Comparison of ENCODE assay signal across 10 cellular contexts in the genomic region with DNA sequence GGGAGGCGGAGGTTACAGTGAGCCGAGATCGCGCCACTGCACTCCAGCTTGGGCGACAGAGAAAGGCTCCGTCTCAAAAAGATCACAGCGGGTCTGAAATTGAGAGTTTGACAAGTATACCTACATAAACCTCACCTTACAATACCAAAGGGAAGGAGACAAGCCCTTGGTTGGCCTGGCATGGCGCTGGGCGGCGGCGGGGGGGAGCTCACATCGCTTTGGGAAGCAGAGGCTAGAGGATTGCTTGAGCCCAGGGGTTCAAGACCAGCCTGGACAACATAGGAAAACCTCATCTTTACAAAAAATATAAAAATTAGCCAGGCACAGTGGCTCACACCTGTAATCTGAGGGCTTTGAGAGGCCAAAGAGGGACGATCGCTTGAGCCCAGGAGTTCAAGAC. TPM values are rescaled to one million over a fixed set of nuclear protein-coding genes. Genes with fewer than 3 reads are reported as not detected.
DNase-seq lines count a peak whose midpoint lies in the region; ATAC-seq lines count a peak whose summit lies in the region.
"Had no signal": no experiment of that assay in that cellular context is flagged by ENCODE, and none has a peak within 500 bp of the region (broad histone marks: within the 10 kb centered on the region; RNA-seq: fewer than 3 reads in every experiment).

No MANE protein-coding gene starts in this region.

- H3K4ac ChIP-seq in mesendoderm (ENCODE audit: low read depth, low read length), result no peak overlapping the region

- H3K27me3 ChIP-seq in BLaER1 treated with 17β-estradiol and CSF1 and Interleukin-3, amounts not matched to agents 10 nM and 100 nM, result no peaks in the 10 kb centered on the region
- H3K27me3 ChIP-seq in HUES48 (ENCODE audit: control insufficient read depth, insufficient read depth, low read length) (no peaks in the 10 kb centered on the region), mesendoderm (ENCODE audit: insufficient read depth, low read length, poor library complexity) (no peaks in the 10 kb centered on the region)

- peaks cover 19% of the 10 kb centered on the region for H3K79me2 ChIP-seq in mesendoderm (ENCODE audit: control insufficient read depth, insufficient read depth, low read length)

- no peaks in the 10 kb centered on the region for H3K27me3 Mint-ChIP-seq in activated naive CD8-positive, alpha-beta T cell treated with anti-CD3 and anti-CD28 coated beads for 36 hours

- no peak for ATAC-seq in HG02973 (IDR thresholded peaks at IDR 0.05; ENCODE audit: unreplicated experiment)
- no peak for ATAC-seq in HG03469 (IDR thresholded peaks at IDR 0.05; ENCODE audit: unreplicated experiment)

- peak overlapping the region; percentile 86 for H3K27ac Mint-ChIP-seq in activated naive CD8-positive, alpha-beta T cell treated with anti-CD3 and anti-CD28 coated beads for 36 hours

- no peaks in the 10 kb centered on the region for H3K9me3 Mint-ChIP-seq in activated naive CD8-positive, alpha-beta T cell treated with anti-CD3 and anti-CD28 coated beads for 36 hours

- WGBS in mesendoderm (ENCODE audit: extremely low coverage, insufficient coverage, low lambda C conversion rate), result no CpG with 5 or more reads among the region's 14 CpGs

- DNase-seq in activated naive CD8-positive, alpha-beta T cell treated with anti-CD3 and anti-CD28 coated beads for 36 hours, result no peak
- no peak for DNase-seq in mesendoderm
- no peak for DNase-seq in DMS79 (lab: John Stamatoyannopoulos, UW)
- no peak for DNase-seq in NCI-H1436 treated with DMSO at 0.1 percent for 48 hours (lab: John Stamatoyannopoulos, UW)
- DNase-seq: NCI-H2171, T1000 had no signal

- H3K36me3 ChIP-seq in BLaER1 treated with 17β-estradiol and CSF1 and Interleukin-3, amounts not matched to agents 10 nM and 100 nM, result peaks cover 0 to 16% (median 9%) of the 10 kb centered on the region in 11 experiments; a peak in 10 of 22 replicates
- H3K36me3 ChIP-seq in HUES48 (ENCODE audit: control insufficient read depth, insufficient read depth, low read length) (no peaks in the 10 kb centered on the region), mesendoderm (ENCODE audit: control insufficient read depth, insufficient read depth, low read length) (no peaks in the 10 kb centered on the region)

- no peak overlapping the region for H2AK5ac ChIP-seq in mesendoderm (ENCODE audit: low read length)

- H2BK5ac ChIP-seq in mesendoderm (ENCODE audit: low read length), result no peak overlapping the region

- no peak overlapping the region for H4K5ac ChIP-seq in mesendoderm (ENCODE audit: low read length)

- H3K56ac ChIP-seq in mesendoderm (ENCODE audit: low read length), result no peak overlapping the region

- no peak overlapping the region for H3K23ac ChIP-seq in mesendoderm (ENCODE audit: low read length)

- H3K4me1 Mint-ChIP-seq in activated naive CD8-positive, alpha-beta T cell treated with anti-CD3 and anti-CD28 coated beads for 36 hours, result peaks cover 16% of the 10 kb centered on the region

- peak overlapping the region; percentile 85 to 98 (median 93); a peak in 16 of 20 replicates for H3K4me3 ChIP-seq in BLaER1 treated with 17β-estradiol and CSF1 and Interleukin-3, amounts not matched to agents 10 nM and 100 nM
- H3K4me3 ChIP-seq in HUES48 (ENCODE audit: low read depth, low read length) (peak overlapping the region; percentile 99), mesendoderm (ENCODE audit: low read length) (no peak overlapping the region)

- peaks cover 27 to 41% (median 38%) of the 10 kb centered on the region in 10 experiments for H3K4me1 ChIP-seq in BLaER1 treated with 17β-estradiol and CSF1 and Interleukin-3, amounts not matched to agents 10 nM and 100 nM
- H3K4me1 ChIP-seq in HUES48 (ENCODE audit: control insufficient read depth, insufficient read depth, low read length), result peaks cover 21% of the 10 kb centered on the region
- peaks cover 2% of the 10 kb centered on the region for H3K4me1 ChIP-seq in mesendoderm (ENCODE audit: control insufficient read depth, low read depth, low read length)

- H2BK120ac ChIP-seq in mesendoderm (ENCODE audit: low read depth, low read length), result no peak overlapping the region

- H3K9ac ChIP-seq in BLaER1 treated with 17β-estradiol and CSF1 and Interleukin-3, amounts not matched to agents 10 nM and 100 nM, result peak overlapping the region; percentile 89 to 97 (median 93); a peak in 18 of 22 replicates
- H3K9ac ChIP-seq in HUES48 (ENCODE audit: low read depth, low read length) (no peak overlapping the region), mesendoderm (ENCODE audit: low read length) (peak overlapping the region; percentile 86)

- peaks cover 15% of the 10 kb centered on the region for H3K36me3 Mint-ChIP-seq in activated naive CD8-positive, alpha-beta T cell treated with anti-CD3 and anti-CD28 coated beads for 36 hours

- peak overlapping the region; percentile 90 to 100 (median 97) for H3K4me2 ChIP-seq in BLaER1 treated with 17β-estradiol and CSF1 and Interleukin-3, amounts not matched to agents 10 nM and 100 nM
- H3K4me2 ChIP-seq in mesendoderm (ENCODE audit: low read length), result no peak overlapping the region

- H3K27ac ChIP-seq in BLaER1 treated with 17β-estradiol and CSF1 and Interleukin-3, amounts not matched to agents 10 nM and 100 nM, result peak overlapping the region in 8 of 11 experiments; percentile 87 to 95 (median 89); a peak in 12 of 22 replicates
- no peak overlapping the region for H3K27ac ChIP-seq in HUES48 (ENCODE audit: low read depth, low read length)
- no peak overlapping the region for H3K27ac ChIP-seq in mesendoderm (ENCODE audit: low read depth, low read length)

- no peak overlapping the region for H3K18ac ChIP-seq in mesendoderm (ENCODE audit: low read length)

- peaks cover 7% of the 10 kb centered on the region for H3K79me1 ChIP-seq in mesendoderm (ENCODE audit: low read length)

- peak overlapping the region; percentile 90 for H3K4me3 Mint-ChIP-seq in activated naive CD8-positive, alpha-beta T cell treated with anti-CD3 and anti-CD28 coated beads for 36 hours

- H3K9me3 ChIP-seq in BLaER1 treated with 17β-estradiol and CSF1 and Interleukin-3, amounts not matched to agents 10 nM and 100 nM (replicated peaks in 1 of 11), result no peaks in the 10 kb centered on the region
- no peaks in the 10 kb centered on the region for H3K9me3 ChIP-seq in HUES48 (ENCODE audit: control insufficient read depth, insufficient read depth, low read length)

- no peak overlapping the region for H2BK15ac ChIP-seq in mesendoderm (replicated peaks; ENCODE audit: low read depth)

- H4K8ac ChIP-seq in mesendoderm (ENCODE audit: low read depth, low read length), result no peak overlapping the region

- H4K20me1 ChIP-seq in BLaER1 treated with 17β-estradiol and CSF1 and Interleukin-3, amounts not matched to agents 10 nM and 100 nM, result peaks cover 0 to 37% (median 32%) of the 10 kb centered on the region in 11 experiments; a peak in 18 of 22 replicates

RNA-seq across cellular contexts. Expression of a gene that starts 1.1 kb away (rescaled TPM):
- 10 to 100 TPM; 55.0 to 55.9 TPM for total RNA-seq in activated naive CD8-positive, alpha-beta T cell treated with anti-CD3 and anti-CD28 coated beads for 36 hours
- 204 TPM for polyA plus RNA-seq in mesendoderm (2013, experiment 1 of 2)
- polyA plus RNA-seq in mesendoderm (2013, experiment 2 of 2), result 207 TPM

RNA-seq across cellular contexts. Expression of a gene that starts 50.0 kb away (rescaled TPM):
- 100 to 1,000 TPM; 256 to 258 TPM for total RNA-seq in activated naive CD8-positive, alpha-beta T cell treated with anti-CD3 and anti-CD28 coated beads for 36 hours
- 49.0 TPM for polyA plus RNA-seq in mesendoderm (2013, experiment 1 of 2)
- polyA plus RNA-seq in mesendoderm (2013, experiment 2 of 2), result 46.9 TPM

RNA-seq across cellular contexts. Expression of a gene that starts 51.9 kb away (rescaled TPM):
- total RNA-seq in activated naive CD8-positive, alpha-beta T cell treated with anti-CD3 and anti-CD28 coated beads for 36 hours, result not detected
- not detected for polyA plus RNA-seq in mesendoderm (2013, experiment 1 of 2)
- polyA plus RNA-seq in mesendoderm (2013, experiment 2 of 2), result not detected

Comparison
In these comparisons a context has a peak if more than half of its experiments do, and no peak if none do; other contexts are left out.
1. H3K27ac ChIP-seq: peak in BLaER1 treated with 17β-estradiol and CSF1 and Interleukin-3, amounts not matched to agents 10 nM and 100 nM (8 of 11); none in HUES48 (single experiment) and mesendoderm (single experiment).